ENCODE assay signal across 7 cellular contexts in the genomic region with DNA sequence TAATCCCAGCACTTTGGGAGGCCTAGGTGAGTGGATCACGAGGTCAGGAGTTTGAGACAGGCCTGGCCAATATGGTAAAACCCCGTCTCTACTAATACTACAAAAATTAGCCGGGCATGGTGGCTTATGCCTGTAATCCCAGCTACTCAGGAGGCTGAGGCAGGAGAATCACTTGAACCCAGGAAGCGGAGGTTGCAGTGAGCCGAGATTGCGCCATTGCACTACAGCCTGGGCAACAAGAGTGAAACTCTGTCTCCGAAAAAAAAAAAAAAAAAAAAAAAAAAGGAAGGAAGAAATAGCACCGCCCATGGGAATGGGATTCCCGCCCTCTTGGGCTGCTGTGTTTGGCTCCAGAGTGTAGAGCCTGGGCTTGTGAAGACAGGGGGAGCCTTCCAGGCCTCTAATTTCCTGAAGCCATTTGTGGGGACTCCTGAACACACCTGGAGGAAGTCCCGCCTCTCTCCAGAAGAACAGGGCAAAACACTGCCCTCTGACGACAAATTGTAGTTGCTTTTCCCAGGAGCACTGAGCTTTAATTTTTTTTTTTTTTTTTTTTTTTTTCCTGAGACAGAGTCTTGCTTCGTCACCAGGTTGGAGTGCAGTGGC. TPM values are rescaled to one million over a fixed set of nuclear protein-coding genes. Genes with fewer than 3 reads are reported as not detected.
DNase-seq lines count a peak whose midpoint lies in the region; ATAC-seq and TF ChIP-seq lines count a peak whose summit lies in the region.
"Not testable (repeated sequence)": the region's sequence is repeated elsewhere in the genome, so short reads cannot be mapped to it uniquely, and the experiment has no call there.

No MANE protein-coding gene starts in this region.

- not testable (repeated sequence) for H3K4ac ChIP-seq in IMR-90 (ENCODE audit: low read depth, low read length)

- H3K79me1 ChIP-seq in IMR-90 (ENCODE audit: low read depth in 1 of 2, low read length in 2 of 2): not testable (repeated sequence)

- not testable (repeated sequence) for TF ChIP-seq CTCF in IMR-90 (conservative IDR thresholded peaks at IDR 0.05; ENCODE audit: low read depth, low read length); lower lobe of right lung (IDR thresholded peaks at IDR 0.05)
- peak in 1 of 2 donors; percentile 13 for TF ChIP-seq CTCF in mammary epithelial cell (conservative IDR thresholded peaks at IDR 0.05 in 1 of 2, IDR thresholded peaks at IDR 0.05 in 1 of 2; ENCODE audit: extremely low read depth in 1 of 2, insufficient read depth in 1 of 2, low read depth in 1 of 2, low read length in 2 of 2)

- H2BK120ac ChIP-seq in IMR-90 (ENCODE audit: low read depth, low read length): not testable (repeated sequence)

- DNase-seq in Daoy (ENCODE audit: low read depth) (peak; percentile 81), IMR-90 (peak; percentile 6), NCI-H2227 treated with DMSO at 0.1 percent for 48 hours (lab: John Stamatoyannopoulos, UW) (peak; percentile 17), RPMI8226 (peak; percentile 55), mammary epithelial cell (peak; percentile 33), cardiac septum (ENCODE audit: low spot score) (peak; percentile 31), lower lobe of right lung (peak; percentile 32)

- not testable (repeated sequence) for H2BK15ac ChIP-seq in IMR-90 (ENCODE audit: low read depth, low read length)

- not testable (repeated sequence) for TF ChIP-seq POLR2A in IMR-90 (IDR thresholded peaks at IDR 0.05; ENCODE audit: low read depth, low read length)

- not testable (repeated sequence) for H2AK5ac ChIP-seq in IMR-90 (ENCODE audit: low read depth, low read length)

- not testable (repeated sequence) for H4K5ac ChIP-seq in IMR-90 (ENCODE audit: low read depth, low read length)

- not testable (repeated sequence) for H4K20me1 ChIP-seq in IMR-90 (ENCODE audit: insufficient read depth, low read length); mammary epithelial cell (ENCODE audit: insufficient read depth, low read length)

- not testable (repeated sequence) for H3K9me1 ChIP-seq in IMR-90 (ENCODE audit: insufficient read depth, low read length)

- POLR2A ChIA-PET in IMR-90 (lab: Charles Lee; ENCODE audit: unreplicated experiment): interaction anchor here (1.0 kb wide), 1 partner anchor 12 kb away, joined by 3 read pairs; no protein-coding TSS in a partner anchor

- H3K56ac ChIP-seq in IMR-90 (ENCODE audit: extremely low read depth, insufficient read depth, low read length): not testable (repeated sequence)

- BruUV-seq in IMR-90 (replicated peaks; lab: Mats Ljungman, UMichigan); mammary epithelial cell (replicated peaks; lab: Mats Ljungman, UMichigan): not testable (repeated sequence)

- not testable (repeated sequence) for H3K4me2 ChIP-seq in IMR-90 (ENCODE audit: low read depth, low read length); mammary epithelial cell (ENCODE audit: insufficient read depth, low read depth, low read length)

- H2BK20ac ChIP-seq in IMR-90 (ENCODE audit: low read depth, low read length): not testable (repeated sequence)

- H3K36me3 ChIP-seq in IMR-90 (ENCODE audit: control insufficient read depth, insufficient read depth, low read length); mammary epithelial cell (ENCODE audit: insufficient read depth, low read length); lower lobe of right lung: not testable (repeated sequence)

- CTCF ChIA-PET in IMR-90 (lab: Yijun Ruan, JAX) (interaction anchor here (0.6 kb wide), 1 partner anchor 577 kb away, joined by 3 read pairs; no protein-coding TSS in a partner anchor), mammary epithelial cell (lab: Charles Lee; ENCODE audit: low non-redundant PET) (interaction anchor here (0.6 kb wide), 2 partner anchors 152 to 1428 kb away, joined by 8 to 22 read pairs; no protein-coding TSS in a partner anchor)

- dilution Hi-C loops in IMR-90 (cut with HindIII; ENCODE audit: low sequenced_read_pairs, unreplicated experiment); mammary epithelial cell (cut with HindIII; ENCODE audit: low sequenced_read_pairs): not testable (repeated sequence)

- ATAC-seq in IMR-90 (ENCODE audit: low read depth): not testable (repeated sequence)
- peak in 1 of 2 donors; percentile 50 for ATAC-seq in lower lobe of right lung

- in situ Hi-C loops in IMR-90 (cut with MboI; ENCODE audit: low sequenced_read_pairs) (loop anchor here (5.0 to 25.0 kb wide), 2 partner anchors 291 to 476 kb away; no protein-coding TSS in a partner anchor), mammary epithelial cell (cut with MboI; ENCODE audit: low sequenced_read_pairs in 2 of 2) (loop anchor here (5.0 to 25.0 kb wide), 2 partner anchors 226 to 291 kb away; a partner anchor contains a TSS)

- H3K14ac ChIP-seq in IMR-90 (replicated peaks; ENCODE audit: low read depth, low read length): not testable (repeated sequence)

- not testable (repeated sequence) for H3K27me3 ChIP-seq in IMR-90 (ENCODE audit: control insufficient read depth, insufficient read depth, low read length); mammary epithelial cell (ENCODE audit: insufficient read depth, low read length)
- peaks cover 21% of the 10 kb centered on the region for H3K27me3 ChIP-seq in lower lobe of right lung (ENCODE audit: low read depth)

- H2BK5ac ChIP-seq in IMR-90 (ENCODE audit: low read depth, low read length, poor library complexity, severe bottlenecking): not testable (repeated sequence)

- H2AFZ ChIP-seq in IMR-90 (replicated peaks; ENCODE audit: low read length, poor library complexity): peak overlapping the region; percentile 68
- not testable (repeated sequence) for H2AFZ ChIP-seq in mammary epithelial cell (ENCODE audit: low read depth, low read length)

- H3K18ac ChIP-seq in IMR-90 (ENCODE audit: low read depth, low read length): not testable (repeated sequence)

- not testable (repeated sequence) for H3K9me3 ChIP-seq in IMR-90 (ENCODE audit: control insufficient read depth, insufficient read depth, low read length); mammary epithelial cell (replicated peaks; ENCODE audit: insufficient read depth, low read length); lower lobe of right lung

- H3K23ac ChIP-seq in IMR-90 (ENCODE audit: low read depth, low read length): not testable (repeated sequence)

- intact Hi-C loops in IMR-90 (cut with micrococcal nuclease); mammary epithelial cell (cut with micrococcal nuclease); cardiac septum (cut with DNase I); lower lobe of right lung (cut with DNase I): not testable (repeated sequence)

- not testable (repeated sequence) for H3K27ac ChIP-seq in IMR-90 (ENCODE audit: insufficient read depth, low read length); mammary epithelial cell (ENCODE audit: insufficient read depth, low read depth, low read length); lower lobe of right lung

- not testable (repeated sequence) for H4K91ac ChIP-seq in IMR-90 (ENCODE audit: insufficient read depth, low read depth, low read length)

- not testable (repeated sequence) for H4K8ac ChIP-seq in IMR-90 (ENCODE audit: low read depth in 2 of 2, low read length in 2 of 2)

- H2AK9ac ChIP-seq in IMR-90 (replicated peaks; ENCODE audit: low read depth, low read length, poor library complexity): not testable (repeated sequence)

- H3K9ac ChIP-seq in IMR-90 (ENCODE audit: low read depth, low read length); mammary epithelial cell (ENCODE audit: insufficient read depth, low read length): not testable (repeated sequence)

- WGBS in IMR-90 (ENCODE audit: extremely low coverage in 2 of 2, insufficient read length in 1 of 2), 2 experiments: no CpG with 5 or more reads among the region's 12 CpGs
- whole genome bisulfite sequencing in mammary epithelial cell (ENCODE audit: low coverage, missing lambda C conversion rate): 67% methylated on average over 8 of the region's 12 CpGs

- not testable (repeated sequence) for H3K4me3 ChIP-seq in IMR-90 (ENCODE audit: insufficient read depth, low read depth, low read length); mammary epithelial cell (replicated peaks in 1 of 3; ENCODE audit: insufficient read depth in 1 of 3, low read depth in 2 of 3, low read length in 3 of 3); lower lobe of right lung

- not testable (repeated sequence) for TF ChIP-seq RAD21 in IMR-90 (IDR thresholded peaks at IDR 0.05; ENCODE audit: low read length)

- not testable (repeated sequence) for H3K4me1 ChIP-seq in IMR-90 (ENCODE audit: control insufficient read depth, insufficient read depth, low read length); mammary epithelial cell (ENCODE audit: insufficient read depth, low read length); lower lobe of right lung

- not testable (repeated sequence) for H3K79me2 ChIP-seq in mammary epithelial cell (ENCODE audit: insufficient read depth, low read length)

RNA-seq across cellular contexts. Expression of a gene that starts 42.7 kb away (rescaled TPM):
- 8.0 and 9.7 TPM in 2 replicates for total RNA-seq in Daoy (2014; rRNA removed; shearing (Covaris generic))
- 8.1 and 9.4 TPM in 2 replicates for total RNA-seq in IMR-90 (2012; rRNA removed)
- polyA plus RNA-seq in IMR-90 (2012; rRNA removed): 2.0 and 2.8 TPM in 2 replicates
- 0.29 and 0.35 TPM in 2 replicates for polyA plus RNA-seq in IMR-90 (2012; cell fraction: cytosol; rRNA removed)
- 0.87 and 9.0 TPM in 2 replicates for polyA plus RNA-seq in IMR-90 (2012; cell fraction: nucleus; rRNA removed; ENCODE audit: low replicate concordance)
- 10 to 100 TPM; 11.4 to 12.5 TPM for total RNA-seq in mammary epithelial cell
- 2.1 TPM for polyA plus RNA-seq in mammary epithelial cell
- 2.8 TPM for polyA minus RNA-seq in mammary epithelial cell
- total RNA-seq in cardiac septum: 9.6 TPM
- total RNA-seq in lower lobe of right lung: 10.4 TPM

Comparison
In these comparisons a context has a peak if more than half of its experiments do, and no peak if none do; other contexts are left out.
1. DNase-seq: peak in every context shown above with its lines; median percentile 81 in Daoy; 55 in RPMI8226; 33 in mammary epithelial cell; 32 in lower lobe of right lung; 31 in cardiac septum; 17 in NCI-H2227 treated with DMSO at 0.1 percent for 48 hours; 6 in IMR-90.